Comparison of ENCODE assay signal across 11 cellular contexts in the genomic region with DNA sequence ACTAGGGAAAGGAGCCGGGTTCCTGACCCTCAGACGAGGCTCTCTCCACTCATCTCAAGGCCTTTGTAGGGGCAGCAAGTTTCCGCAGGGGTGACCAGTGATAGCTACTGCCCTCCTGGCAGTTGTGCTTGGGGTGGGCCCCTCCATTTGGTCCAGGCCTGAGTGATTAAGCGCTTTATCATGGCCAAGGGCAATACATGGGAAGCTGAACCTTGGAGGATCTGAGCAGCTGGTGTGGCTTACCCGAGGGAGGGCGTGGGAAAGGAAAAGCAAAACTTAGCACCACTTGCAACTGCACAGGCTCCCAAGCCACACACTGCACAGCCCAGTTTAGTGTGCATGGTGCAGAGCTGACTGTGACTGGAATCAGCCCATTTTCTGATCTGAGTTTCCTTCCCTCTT. TPM values are rescaled to one million over a fixed set of nuclear protein-coding genes. Genes with fewer than 3 reads are reported as not detected.
A peak's percentile ranks its signal among the peaks of the same experiment; 100 is the strongest.
DNase-seq lines count a peak whose midpoint lies in the region; ATAC-seq and TF ChIP-seq lines count a peak whose summit lies in the region.
"Had no signal": no experiment of that assay in that cellular context is flagged by ENCODE, and none has a peak within 500 bp of the region (broad histone marks: within the 10 kb centered on the region; RNA-seq: fewer than 3 reads in every experiment).

No MANE protein-coding gene starts in this region.

- H3K36me3 Mint-ChIP-seq in chondrocyte (ENCODE audit: low read depth), result no peaks in the 10 kb centered on the region
- no peaks in the 10 kb centered on the region for H3K36me3 Mint-ChIP-seq in activated T-cell treated with anti-CD3 and anti-CD28 coated beads, Interleukin-2, amount 50 U/mL, for 72 hours (ENCODE audit: insufficient read depth in 2 of 2)
- H3K36me3 Mint-ChIP-seq in activated naive CD8-positive, alpha-beta T cell treated with anti-CD3 and anti-CD28 coated beads, Interleukin-2, amount 50 U/mL, for 24 hours (ENCODE audit: low read depth), result no peaks in the 10 kb centered on the region

- no peak overlapping the region for H3K4me3 Mint-ChIP-seq in chondrocyte (ENCODE audit: unreplicated experiment)
- H3K4me3 Mint-ChIP-seq in activated T-cell treated with anti-CD3 and anti-CD28 coated beads, Interleukin-2, amount 50 U/mL, for 72 hours, result no peak overlapping the region
- no peak overlapping the region for H3K4me3 Mint-ChIP-seq in activated naive CD8-positive, alpha-beta T cell treated with anti-CD3 and anti-CD28 coated beads, Interleukin-2, amount 50 U/mL, for 24 hours

- H3K9me3 Mint-ChIP-seq in chondrocyte (ENCODE audit: low read depth), result no peaks in the 10 kb centered on the region
- H3K9me3 Mint-ChIP-seq in activated T-cell treated with anti-CD3 and anti-CD28 coated beads, Interleukin-2, amount 50 U/mL, for 72 hours, result no peaks in the 10 kb centered on the region
- no peaks in the 10 kb centered on the region for H3K9me3 Mint-ChIP-seq in activated naive CD8-positive, alpha-beta T cell treated with anti-CD3 and anti-CD28 coated beads, Interleukin-2, amount 50 U/mL, for 24 hours

- no peaks in the 10 kb centered on the region for H3K27me3 Mint-ChIP-seq in chondrocyte (ENCODE audit: low read depth)
- H3K27me3 Mint-ChIP-seq in activated T-cell treated with anti-CD3 and anti-CD28 coated beads, Interleukin-2, amount 50 U/mL, for 72 hours (ENCODE audit: low read depth), result peaks cover 7% of the 10 kb centered on the region
- H3K27me3 Mint-ChIP-seq in activated naive CD8-positive, alpha-beta T cell treated with anti-CD3 and anti-CD28 coated beads, Interleukin-2, amount 50 U/mL, for 24 hours, result no peaks in the 10 kb centered on the region
- H3K27me3 Mint-ChIP-seq: progenitor cell of endocrine pancreas had no signal

- H3K4me1 Mint-ChIP-seq in chondrocyte (ENCODE audit: low read depth), result peaks cover 57% of the 10 kb centered on the region
- H3K4me1 Mint-ChIP-seq in activated T-cell treated with anti-CD3 and anti-CD28 coated beads, Interleukin-2, amount 50 U/mL, for 72 hours (ENCODE audit: low read depth), result peaks cover 30% of the 10 kb centered on the region
- peaks cover 33% of the 10 kb centered on the region for H3K4me1 Mint-ChIP-seq in activated naive CD8-positive, alpha-beta T cell treated with anti-CD3 and anti-CD28 coated beads, Interleukin-2, amount 50 U/mL, for 24 hours

- no peak overlapping the region for H3K4me3 ChIP-seq in AG10803 (ENCODE audit: low read length)
- H3K4me3 ChIP-seq: suprapubic skin had no signal

- peak; percentile 33 for ATAC-seq in GM19351 (IDR thresholded peaks at IDR 0.05; ENCODE audit: unreplicated experiment)
- peak; percentile 48 for ATAC-seq in HG03432 (IDR thresholded peaks at IDR 0.05; ENCODE audit: unreplicated experiment)
- ATAC-seq in activated T-cell treated with anti-CD3 and anti-CD28 coated beads, Interleukin-2, amount 50 U/mL, for 72 hours (replicated peaks in 1 of 2), result no peak
- ATAC-seq in activated naive CD8-positive, alpha-beta T cell treated with anti-CD3 and anti-CD28 coated beads, Interleukin-2, amount 50 U/mL, for 24 hours, result no peak
- no peak for ATAC-seq in HG03565 (IDR thresholded peaks at IDR 0.05; ENCODE audit: unreplicated experiment)

- H3K27ac Mint-ChIP-seq in chondrocyte (ENCODE audit: unreplicated experiment), result peak overlapping the region; percentile 97
- no peak overlapping the region for H3K27ac Mint-ChIP-seq in activated T-cell treated with anti-CD3 and anti-CD28 coated beads, Interleukin-2, amount 50 U/mL, for 72 hours
- H3K27ac Mint-ChIP-seq in activated naive CD8-positive, alpha-beta T cell treated with anti-CD3 and anti-CD28 coated beads, Interleukin-2, amount 50 U/mL, for 24 hours, result no peak overlapping the region
- H3K27ac Mint-ChIP-seq: progenitor cell of endocrine pancreas had no signal

- TF ChIP-seq CTCF in AG10803 (conservative IDR thresholded peaks at IDR 0.05; ENCODE audit: low read length), result no peak
- TF ChIP-seq CTCF in chondrocyte (IDR thresholded peaks at IDR 0.05), result no peak
- no peak for TF ChIP-seq CTCF in GM13977 (IDR thresholded peaks at IDR 0.05; ENCODE audit: extremely low read depth, insufficient read depth, missing control alignments)

- peak; percentile 39 for DNase-seq in AG10803 (ENCODE audit: low read depth)
- no peak for DNase-seq in chondrocyte (ENCODE audit: low spot score)
- no peak for DNase-seq in activated T-cell treated with anti-CD3 and anti-CD28 coated beads, Interleukin-2, amount 50 U/mL, for 72 hours
- DNase-seq in GM13977 (ENCODE audit: low spot score), result no peak
- no peak for DNase-seq in activated naive CD8-positive, alpha-beta T cell treated with anti-CD3 and anti-CD28 coated beads, Interleukin-2, amount 50 U/mL, for 24 hours
- DNase-seq: NCI-H526 had no signal

- in situ Hi-C loops in GM13977 (cut with MboI; ENCODE audit: low pct_unique_long_range_greater_than_20kb, low sequenced_read_pairs, unreplicated experiment), result no loop called here

RNA-seq across cellular contexts. Expression of a gene that starts 47.8 kb away (rescaled TPM):
- total RNA-seq in chondrocyte, result 49.1 to 92.3 TPM (median 89.4 TPM) in 3 replicates
- total RNA-seq in activated T-cell treated with anti-CD3 and anti-CD28 coated beads, Interleukin-2, amount 50 U/mL, for 72 hours, result 100 to 1,000 TPM; 113 to 135 TPM

Comparison
In these comparisons a context has a peak if more than half of its experiments do, and no peak if none do; other contexts are left out.
1. ATAC-seq: peak in GM19351 (single experiment) and HG03432 (single experiment); none in activated T-cell treated with anti-CD3 and anti-CD28 coated beads, Interleukin-2, amount 50 U/mL, for 72 hours (0 of 2), activated naive CD8-positive, alpha-beta T cell treated with anti-CD3 and anti-CD28 coated beads, Interleukin-2, amount 50 U/mL, for 24 hours (single experiment) and HG03565 (single experiment).